ENCODE assay signal across 15 cellular contexts in the genomic region with DNA sequence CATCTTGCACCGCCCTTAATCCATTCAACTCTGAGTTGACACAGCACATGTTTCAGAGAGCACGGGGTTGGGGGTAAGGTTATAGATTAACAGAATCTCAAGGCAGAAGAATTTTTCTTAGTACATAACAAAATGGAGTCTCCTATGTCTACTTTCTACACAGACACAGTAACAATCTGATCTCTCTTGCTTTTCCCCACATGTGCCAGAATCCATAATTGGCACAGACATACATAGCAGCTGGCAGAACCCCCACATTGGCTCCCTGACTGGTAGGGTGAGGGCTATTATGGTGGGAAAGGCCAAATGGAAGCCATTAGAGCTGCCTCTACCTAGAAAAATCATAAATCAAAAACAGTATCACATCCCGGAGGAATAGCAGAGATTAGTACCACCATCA. TPM values are rescaled to one million over a fixed set of nuclear protein-coding genes. Genes with fewer than 3 reads are reported as not detected.
"Had no signal": no experiment of that assay in that cellular context is flagged by ENCODE, and none has a peak within 500 bp of the region (broad histone marks: within the 10 kb centered on the region; RNA-seq: fewer than 3 reads in every experiment).

No MANE protein-coding gene starts in this region.

RNA-seq across cellular contexts. Expression of a gene that starts 38.5 kb away (rescaled TPM):
- total RNA-seq: activated B cell treated with CpG ODN at 0.5 μM for 24 hours; activated CD4-positive, alpha-beta memory T cell treated with anti-CD3 and anti-CD28 coated beads for 36 hours; activated CD4-positive, alpha-beta memory T cell treated with anti-CD3 and anti-CD28 coated beads, Interleukin-2, amount 10 ng/mL, durations not matched to agents 7 days and 5 days; activated CD4-positive, alpha-beta T cell treated with anti-CD3 and anti-CD28 coated beads for 36 hours; activated CD4-positive, alpha-beta T cell treated with anti-CD3 and anti-CD28 coated beads, Interleukin-2, amount 10 ng/mL, durations not matched to agents 24 days and 14 days; activated CD4-positive, alpha-beta T cell treated with anti-CD3 and anti-CD28 coated beads, Interleukin-2, amount 10 ng/mL, durations not matched to agents 7 days and 5 days; activated CD8-positive, alpha-beta memory T cell treated with anti-CD3 and anti-CD28 coated beads for 36 hours; activated CD8-positive, alpha-beta memory T cell treated with anti-CD3 and anti-CD28 coated beads, Interleukin-2, amount 10 ng/mL, durations not matched to agents 7 days and 5 days; activated CD8-positive, alpha-beta T cell treated with anti-CD3 and anti-CD28 coated beads for 36 hours; activated CD8-positive, alpha-beta T cell treated with anti-CD3 and anti-CD28 coated beads, Interleukin-2, amount 10 ng/mL, durations not matched to agents 7 days and 5 days; T-cell; T-helper 1 cell treated with Interleukin-12 subunit alpha and Interleukin-12 subunit beta and Interleukin-4 antibody, amounts not matched to agents 30 ng/mL and 1 ng/mL, for 36 hours; T-helper 17 cell; T-helper 2 cell treated with Interferon-gamma antibody and Interleukin-4, amounts not matched to agents 100 ng/mL and 5 ng/mL, for 36 hours; WTC11 had no signal

RNA-seq across cellular contexts. Expression of a gene that starts 53.3 kb away (rescaled TPM):
- total RNA-seq: activated B cell treated with CpG ODN at 0.5 μM for 24 hours; activated CD4-positive, alpha-beta memory T cell treated with anti-CD3 and anti-CD28 coated beads for 36 hours; activated CD4-positive, alpha-beta memory T cell treated with anti-CD3 and anti-CD28 coated beads, Interleukin-2, amount 10 ng/mL, durations not matched to agents 7 days and 5 days; activated CD4-positive, alpha-beta T cell treated with anti-CD3 and anti-CD28 coated beads for 36 hours; activated CD4-positive, alpha-beta T cell treated with anti-CD3 and anti-CD28 coated beads, Interleukin-2, amount 10 ng/mL, durations not matched to agents 24 days and 14 days; activated CD4-positive, alpha-beta T cell treated with anti-CD3 and anti-CD28 coated beads, Interleukin-2, amount 10 ng/mL, durations not matched to agents 7 days and 5 days; activated CD8-positive, alpha-beta memory T cell treated with anti-CD3 and anti-CD28 coated beads for 36 hours; activated CD8-positive, alpha-beta memory T cell treated with anti-CD3 and anti-CD28 coated beads, Interleukin-2, amount 10 ng/mL, durations not matched to agents 7 days and 5 days; activated CD8-positive, alpha-beta T cell treated with anti-CD3 and anti-CD28 coated beads for 36 hours; activated CD8-positive, alpha-beta T cell treated with anti-CD3 and anti-CD28 coated beads, Interleukin-2, amount 10 ng/mL, durations not matched to agents 7 days and 5 days; T-cell; T-helper 1 cell treated with Interleukin-12 subunit alpha and Interleukin-12 subunit beta and Interleukin-4 antibody, amounts not matched to agents 30 ng/mL and 1 ng/mL, for 36 hours; T-helper 17 cell; T-helper 2 cell treated with Interferon-gamma antibody and Interleukin-4, amounts not matched to agents 100 ng/mL and 5 ng/mL, for 36 hours; WTC11 had no signal
